9 cellular contexts compared by ENCODE assay signal in the genomic region with DNA sequence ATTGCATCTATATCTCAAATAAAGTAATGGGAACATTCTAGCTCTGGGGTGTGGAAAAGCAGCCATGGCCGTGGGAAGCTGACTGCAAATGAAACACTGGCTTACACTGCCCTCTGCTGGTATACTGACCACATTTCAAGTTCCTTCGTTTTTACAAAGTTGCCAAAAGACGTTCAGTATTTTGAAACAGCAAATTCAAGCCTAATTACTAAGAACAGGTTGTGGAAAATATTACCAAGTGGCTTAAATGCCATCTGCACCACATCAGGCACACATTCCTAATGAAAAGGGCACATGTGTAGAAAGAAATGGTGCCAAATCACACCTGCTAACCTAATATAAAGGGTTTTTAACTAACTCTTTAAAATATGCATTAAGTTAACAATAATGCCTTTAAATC.
A peak's percentile ranks its signal among the peaks of the same experiment; 100 is the strongest.
DNase-seq lines count a peak whose midpoint lies in the region; ATAC-seq and TF ChIP-seq lines count a peak whose summit lies in the region.
"Had no signal": no experiment of that assay in that cellular context is flagged by ENCODE, and none has a peak within 500 bp of the region (broad histone marks: within the 10 kb centered on the region; RNA-seq: fewer than 3 reads in every experiment).

No MANE protein-coding gene starts in this region.

- CTCF ChIA-PET in SK-N-SH (lab: Yijun Ruan, JAX) (interaction anchor here (0.6 to 11.6 kb wide), 61 partner anchors 9 to 1414 kb away, joined by 3 to 828 read pairs (median 5); partner anchors contain the start of genes HOXA11, HOXA13 and TAX1BP1), MCF 10A (lab: Yijun Ruan, JAX) (interaction anchor here (0.5 to 7.2 kb wide), 32 partner anchors 9 to 901 kb away, joined by 3 to 108 read pairs (median 4); no protein-coding TSS in a partner anchor)

- 0% methylated on average over 3 of the region's 3 CpGs for WGBS in SK-N-SH (ENCODE audit: low lambda C conversion rate)

- no peaks in the 10 kb centered on the region for H3K4me1 ChIP-seq in SK-N-SH (ENCODE audit: control insufficient read depth in 1 of 2, insufficient read depth in 2 of 2, low read depth in 1 of 2, low read length in 1 of 2)

- POLR2A ChIA-PET in SK-N-SH (lab: Yijun Ruan, JAX), result interaction anchor here (0.7 kb wide), 1 partner anchor 35 kb away, joined by 5 read pairs; no protein-coding TSS in a partner anchor
- POLR2A ChIA-PET in MCF 10A (lab: Yijun Ruan, JAX), result interaction anchor here (0.6 to 2.3 kb wide), 7 partner anchors 9 to 456 kb away, joined by 3 to 7 read pairs (median 3); no protein-coding TSS in a partner anchor

- H3K9me2 ChIP-seq in SK-N-SH, result no peaks in the 10 kb centered on the region

- TF ChIP-seq CTCF in SK-N-SH (IDR thresholded peaks at IDR 0.05) (peak; percentile 99), MCF 10A (IDR thresholded peaks at IDR 0.05; ENCODE audit: unreplicated experiment) (peak; percentile 70)

- no peak overlapping the region for H3K4me3 ChIP-seq in SK-N-SH (ENCODE audit: low read depth in 2 of 2, low read length in 1 of 2)

- H3K27ac ChIP-seq in SK-N-SH (ENCODE audit: low read depth in 2 of 2, low read length in 1 of 2), result no peak overlapping the region

- no peak overlapping the region for H3K27ac Mint-ChIP-seq in MCF 10A (ENCODE audit: low read depth, unreplicated experiment)

- ATAC-seq in GM21390 (IDR thresholded peaks at IDR 0.05; ENCODE audit: unreplicated experiment), result no peak

- no peak for TF ChIP-seq EP300 in SK-N-SH (IDR thresholded peaks at IDR 0.05; ENCODE audit: borderline replicate concordance in 1 of 2, low read depth in 1 of 2, low read length in 1 of 2)

- no peaks in the 10 kb centered on the region for H3K9me3 Mint-ChIP-seq in MCF 10A (ENCODE audit: unreplicated experiment)

- H4K20me1 ChIP-seq in SK-N-SH (ENCODE audit: insufficient read depth), result no peaks in the 10 kb centered on the region

- no peaks in the 10 kb centered on the region for H3K4me1 Mint-ChIP-seq in MCF 10A (ENCODE audit: insufficient read depth, unreplicated experiment)

- no peaks in the 10 kb centered on the region for H3K79me2 ChIP-seq in SK-N-SH (ENCODE audit: insufficient read depth)

- H3K9ac ChIP-seq in SK-N-SH, result no peak overlapping the region

- peak; percentile 98 for TF ChIP-seq RAD21 in SK-N-SH (IDR thresholded peaks at IDR 0.05; ENCODE audit: low read length)

- H3K4me3 Mint-ChIP-seq in MCF 10A (ENCODE audit: unreplicated experiment), result no peak overlapping the region
- H3K4me3 Mint-ChIP-seq: dendritic cell treated with granulocyte-macrophage colony-stimulating factor and Interleukin-4, amounts not matched to agents 40 ng/mL and 50 ng/mL, for 4 days had no signal

- H3K36me3 Mint-ChIP-seq in MCF 10A (ENCODE audit: insufficient read depth, unreplicated experiment), result no peaks in the 10 kb centered on the region

- H3K9me3 ChIP-seq in SK-N-SH, result no peaks in the 10 kb centered on the region

- H3F3A ChIP-seq in SK-N-SH (replicated peaks; ENCODE audit: insufficient read depth), result no peaks in the 10 kb centered on the region

- no peak overlapping the region for H2AFZ ChIP-seq in SK-N-SH (ENCODE audit: low read depth)

- DNase-seq in GDM1 (lab: John Stamatoyannopoulos, UW) (peak; percentile 18), KG1 (lab: John Stamatoyannopoulos, UW) (peak; percentile 7), SK-N-SH (peak; percentile 84), MCF 10A (ENCODE audit: unreplicated experiment) (peak; percentile 69), iPS-NIHi7 (ENCODE audit: extremely low spot score) (peak; percentile 73), foreskin melanocyte (no peak)
- peak; percentile 10 for DNase-seq in stimulated activated CD4-positive, alpha-beta T cell treated with anti-CD3 and anti-CD28 coated beads, Interleukin-12 subunit alpha, Interleukin-12 subunit beta, amount 100 ng/mL, for 4 hours

- H3K36me3 ChIP-seq in SK-N-SH (replicated peaks in 1 of 2; ENCODE audit: control insufficient read depth in 1 of 2, insufficient read depth in 2 of 2, low read length in 1 of 2), result no peaks in the 10 kb centered on the region

- H3K4me2 ChIP-seq in SK-N-SH, result no peak overlapping the region

- intact Hi-C loops in MCF 10A (cut with micrococcal nuclease), result loop anchor here (1.0 to 10.0 kb wide), 4 partner anchors 172 to 900 kb away; partner anchors contain the start of gene TAX1BP1

- no peaks in the 10 kb centered on the region for H3K27me3 ChIP-seq in SK-N-SH (ENCODE audit: insufficient read depth)

- BruUV-seq in MCF 10A (replicated peaks; lab: Mats Ljungman, UMichigan), result no TSS peak

- H3K27me3 Mint-ChIP-seq in MCF 10A (ENCODE audit: insufficient read depth, unreplicated experiment), result no peaks in the 10 kb centered on the region
- H3K27me3 Mint-ChIP-seq: dendritic cell treated with granulocyte-macrophage colony-stimulating factor and Interleukin-4, amounts not matched to agents 40 ng/mL and 50 ng/mL, for 4 days had no signal

TF ChIP-seq in SK-N-SH, 30 proteins besides CTCF, POLR2A, EP300 and RAD21:
- TF ChIP-seq RFX5 (IDR thresholded peaks at IDR 0.05; ENCODE audit: low read length), result no peak; the same call in 1 of the 2 replicates
- 0 out of 2 replicates have a peak, but pooled peaks have one; percentile 8 for TF ChIP-seq NRF1 (IDR thresholded peaks at IDR 0.05; ENCODE audit: low read depth, low read length)
- TF ChIP-seq CHD2 (IDR thresholded peaks at IDR 0.05; ENCODE audit: low read length, partially characterized antibody), result peak; percentile 61
- no peak for TF ChIP-seq SIN3A (IDR thresholded peaks at IDR 0.05; ENCODE audit: borderline replicate concordance, low read depth, low read length)
- no peak for TF ChIP-seq TCF12 (IDR thresholded peaks at IDR 0.05)
- TF ChIP-seq RCOR1 (IDR thresholded peaks at IDR 0.05; ENCODE audit: low read length), result 0 out of 2 replicates have a peak, but pooled peaks have one; percentile 11
- peak; percentile 88 for TF ChIP-seq SMC3 (IDR thresholded peaks at IDR 0.05; ENCODE audit: low read depth, low read length)
- TF ChIP-seq YY1 (IDR thresholded peaks at IDR 0.05; ENCODE audit: low read depth), result peak; percentile 53; the same call in 1 of the 2 replicates
- no peak for TF ChIP-seq POLR2AphosphoS5 (IDR thresholded peaks at IDR 0.05; ENCODE audit: low read depth, low read length)
